ENCODE assay signal across 1 cellular context in the genomic region with DNA sequence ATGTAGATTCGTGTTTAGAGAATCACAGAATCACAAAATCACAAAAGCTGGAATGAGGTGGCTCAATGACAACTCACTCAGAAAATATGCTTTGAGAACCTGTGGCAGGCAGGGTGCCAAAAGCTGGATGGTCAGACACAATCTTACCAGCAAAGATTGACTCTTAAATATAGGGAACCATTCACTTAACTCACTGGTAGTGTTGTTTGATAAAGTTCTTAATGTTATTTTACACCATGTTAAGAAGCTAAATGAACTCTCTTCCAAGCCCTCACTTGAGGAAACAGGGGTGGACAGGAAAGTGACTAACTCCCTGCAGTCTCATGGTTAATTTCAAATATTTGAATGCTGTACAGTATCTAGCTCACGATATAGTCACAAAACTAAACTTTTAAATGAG.
TF ChIP-seq lines count a peak whose summit lies in the region.

No MANE protein-coding gene starts in this region.

TF ChIP-seq in endothelial cell of umbilical vein, 7 proteins besides CTCF, POLR2A, EP300 and RAD21:
- TF ChIP-seq MYC (IDR thresholded peaks at IDR 0.05; ENCODE audit: low read depth, low read length) (no peak), FOS (IDR thresholded peaks at IDR 0.05; ENCODE audit: borderline replicate concordance, insufficient read depth, low read length) (peak; percentile 19), EZH2 (IDR thresholded peaks at IDR 0.05; ENCODE audit: borderline replicate concordance, low read depth, low read length, severe bottlenecking) (no peak)
